8 cellular contexts compared by ENCODE assay signal in the genomic region with DNA sequence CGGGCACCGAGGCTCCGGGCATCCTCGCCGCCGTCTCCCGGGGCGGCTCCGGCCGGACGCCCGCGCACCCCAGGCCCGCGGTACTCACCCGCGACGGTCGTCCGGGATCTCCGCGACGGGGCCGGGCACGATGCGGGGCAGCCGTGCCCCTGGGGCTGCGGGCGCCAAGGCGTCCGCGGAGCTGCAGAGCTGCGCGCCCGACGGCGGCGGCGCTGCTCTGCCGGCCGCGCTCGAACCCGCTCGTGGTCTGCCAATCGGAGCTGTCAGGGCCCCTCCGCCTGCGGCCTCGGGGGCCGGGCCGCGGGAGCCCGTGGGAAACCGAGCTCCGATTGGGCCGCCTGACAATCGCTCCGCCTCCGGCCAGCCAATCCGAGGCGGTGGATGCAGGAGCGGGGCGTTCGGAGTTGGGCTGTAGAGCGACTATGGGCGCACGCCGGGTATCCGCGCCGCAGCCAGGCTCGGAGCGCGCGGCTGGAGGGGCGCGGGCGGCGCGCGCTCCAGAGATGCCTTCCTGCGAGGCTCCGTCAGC.
DNase-seq lines count a peak whose midpoint lies in the region; ATAC-seq and TF ChIP-seq lines count a peak whose summit lies in the region.

No MANE protein-coding gene starts in this region.

- H3K9me3 Mint-ChIP-seq in dendritic cell treated with granulocyte-macrophage colony-stimulating factor and Interleukin-4, amounts not matched to agents 40 ng/mL and 50 ng/mL, for 4 days: no peaks in the 10 kb centered on the region

- TF ChIP-seq CTCF in 22Rv1 (IDR thresholded peaks at IDR 0.05): peak; percentile 59
- TF ChIP-seq CTCF in lower leg skin (IDR thresholded peaks at IDR 0.05): no peak

- peaks cover 59% of the 10 kb centered on the region for H3K27me3 Mint-ChIP-seq in dendritic cell treated with granulocyte-macrophage colony-stimulating factor and Interleukin-4, amounts not matched to agents 40 ng/mL and 50 ng/mL, for 4 days

- H3K4me3 Mint-ChIP-seq in dendritic cell treated with granulocyte-macrophage colony-stimulating factor and Interleukin-4, amounts not matched to agents 40 ng/mL and 50 ng/mL, for 4 days: peak overlapping the region; percentile 68

- TF ChIP-seq POLR2A in lower leg skin (IDR thresholded peaks at IDR 0.05): no peak

- peak; percentile 84 for ATAC-seq in GM18519 (IDR thresholded peaks at IDR 0.05; ENCODE audit: low FRiP score, unreplicated experiment)
- peak; percentile 74 for ATAC-seq in HG03066 (IDR thresholded peaks at IDR 0.05; ENCODE audit: low read depth, unreplicated experiment)

- intact Hi-C loops in dendritic cell treated with granulocyte-macrophage colony-stimulating factor and Interleukin-4, amounts not matched to agents 40 ng/mL and 50 ng/mL, for 4 days (cut with micrococcal nuclease): no loop called here
- intact Hi-C loops in lower leg skin (cut with DNase I; ENCODE audit: low total_unique reads): no loop called here

- no peaks in the 10 kb centered on the region for H3K36me3 Mint-ChIP-seq in dendritic cell treated with granulocyte-macrophage colony-stimulating factor and Interleukin-4, amounts not matched to agents 40 ng/mL and 50 ng/mL, for 4 days (ENCODE audit: low read depth)

- peaks cover 30% of the 10 kb centered on the region for H3K4me1 Mint-ChIP-seq in dendritic cell treated with granulocyte-macrophage colony-stimulating factor and Interleukin-4, amounts not matched to agents 40 ng/mL and 50 ng/mL, for 4 days (ENCODE audit: low read depth)

- 0% methylated on average over 2 to 10 of the region's 83 CpGs for WGBS in lower leg skin, 2 donors

- DNase-seq in NCI-H2196 (lab: John Stamatoyannopoulos, UW; ENCODE audit: unreplicated experiment) (peak; percentile 97), lower leg skin (ENCODE audit: low spot score in 2 of 2) (peak; percentile 79 to 96)
- DNase-seq in activated CD4-positive, alpha-beta T cell treated with anti-CD3 and anti-CD28 coated beads, Interleukin-2, amount 50 U/mL, for 24 hours (ENCODE audit: low read depth in 1 of 2, low spot score in 1 of 2): peak; percentile 82 to 86
- peak; percentile 85 to 92 for DNase-seq in stimulated activated CD4-positive, alpha-beta T cell treated with anti-CD3 and anti-CD28 coated beads, Interleukin-4, amount 100 ng/mL, for 4 hours

- H3K27ac ChIP-seq in 22Rv1: no peak overlapping the region

- peak overlapping the region; percentile 28 for H3K4me3 ChIP-seq in lower leg skin (ENCODE audit: low read depth, poor library complexity, severe bottlenecking)

- H3K27ac Mint-ChIP-seq in dendritic cell treated with granulocyte-macrophage colony-stimulating factor and Interleukin-4, amounts not matched to agents 40 ng/mL and 50 ng/mL, for 4 days: no peak overlapping the region
